In the genomic region with DNA sequence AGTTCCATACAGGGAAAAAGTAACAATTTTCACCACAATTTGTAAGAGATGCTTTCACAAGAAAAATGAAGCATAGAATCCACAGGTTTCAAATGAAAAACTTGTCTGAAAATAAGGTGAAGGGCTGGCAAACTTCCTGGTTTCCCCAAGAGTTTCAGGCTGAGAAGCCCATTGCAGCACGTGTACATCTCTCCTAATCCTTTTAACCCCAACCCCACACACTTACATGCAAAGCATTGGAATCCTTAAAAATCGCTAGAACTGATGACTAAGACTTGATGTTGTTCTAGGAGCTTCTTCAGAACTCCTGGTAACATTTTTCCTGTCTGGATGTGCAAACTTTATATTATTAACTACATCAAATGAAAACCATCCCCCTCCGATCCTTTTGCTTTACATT, we compare ENCODE assay signal across 16 cellular contexts.
DNase-seq lines count a peak whose midpoint lies in the region; ATAC-seq and TF ChIP-seq lines count a peak whose summit lies in the region.
"Had no signal": no experiment of that assay in that cellular context is flagged by ENCODE, and none has a peak within 500 bp of the region (broad histone marks: within the 10 kb centered on the region; RNA-seq: fewer than 3 reads in every experiment).

No MANE protein-coding gene starts in this region.

- H4K20me1 ChIP-seq in PC-9 (ENCODE audit: insufficient read depth), result no peaks in the 10 kb centered on the region

- H3K4me2 ChIP-seq in PC-9 (no peak overlapping the region), mesenchymal stem cell (ENCODE audit: low read length, poor library complexity, severe bottlenecking) (no peak overlapping the region)

- CTCF ChIA-PET in PC-9 (lab: Charles Lee), result no interaction called here

- no peaks in the 10 kb centered on the region for H3K36me3 ChIP-seq in PC-9 (ENCODE audit: low read depth)
- no peaks in the 10 kb centered on the region for H3K36me3 ChIP-seq in mesenchymal stem cell (ENCODE audit: control insufficient read depth in 1 of 2, insufficient read depth in 2 of 2, low read depth in 1 of 2, low read length in 2 of 2)
- H3K36me3 ChIP-seq in gastroesophageal sphincter, result no peaks in the 10 kb centered on the region

- no TSS peak for BruUV-seq in PC-9 (replicated peaks; lab: Mats Ljungman, UMichigan)

- H3K27me3 Mint-ChIP-seq in chondrocyte (ENCODE audit: low read depth) (no peaks in the 10 kb centered on the region), natural killer cell (ENCODE audit: low read depth in 2 of 2) (no peaks in the 10 kb centered on the region)
- H3K27me3 Mint-ChIP-seq: B cell had no signal

- no peak overlapping the region for H4K91ac ChIP-seq in mesenchymal stem cell (ENCODE audit: low read length)

- POLR2A ChIA-PET in PC-9 (lab: Charles Lee; ENCODE audit: unreplicated experiment), result no interaction called here

- no peak overlapping the region for H3K4ac ChIP-seq in mesenchymal stem cell (ENCODE audit: low read depth in 1 of 2, low read length in 2 of 2)

- H3K18ac ChIP-seq in mesenchymal stem cell (ENCODE audit: low read depth in 1 of 2, low read length in 2 of 2), result no peak overlapping the region

- ATAC-seq in gastroesophageal sphincter, result no peak
- no peak for ATAC-seq in natural killer cell
- ATAC-seq in GM21423 (IDR thresholded peaks at IDR 0.05; ENCODE audit: unreplicated experiment), result no peak
- ATAC-seq: naive thymus-derived CD8-positive, alpha-beta T cell; T-cell; WTC11 had no signal

- no peak overlapping the region for H3K14ac ChIP-seq in mesenchymal stem cell (ENCODE audit: low read length in 2 of 2)

- no peak overlapping the region for H2BK12ac ChIP-seq in mesenchymal stem cell (ENCODE audit: low read length in 2 of 2)

- H3K27me3 ChIP-seq in PC-9 (ENCODE audit: insufficient read depth, low read depth), result no peaks in the 10 kb centered on the region
- no peaks in the 10 kb centered on the region for H3K27me3 ChIP-seq in mesenchymal stem cell (ENCODE audit: control insufficient read depth in 1 of 2, insufficient read depth in 1 of 2, low read length in 2 of 2)
- H3K27me3 ChIP-seq in gastroesophageal sphincter, result no peaks in the 10 kb centered on the region

- no peak for TF ChIP-seq EP300 in gastroesophageal sphincter (IDR thresholded peaks at IDR 0.05)

- no peak overlapping the region for H2BK120ac ChIP-seq in mesenchymal stem cell (ENCODE audit: low read depth, low read length)

- no peak overlapping the region for H2AK5ac ChIP-seq in mesenchymal stem cell (ENCODE audit: low read length, severe bottlenecking)

- no peak for TF ChIP-seq POLR2A in gastroesophageal sphincter (IDR thresholded peaks at IDR 0.05)

- WGBS in mesenchymal stem cell, result no CpG with 5 or more reads among the region's 3 CpGs
- WGBS in gastroesophageal sphincter (ENCODE audit: low coverage in 1 of 2), 2 donors, result 63 to 69% methylated on average over 3 of the region's 3 CpGs

- H2BK15ac ChIP-seq in mesenchymal stem cell (ENCODE audit: low read depth, poor library complexity, severe bottlenecking), result no peak overlapping the region

- no peaks in the 10 kb centered on the region for H3K4me1 ChIP-seq in PC-9 (replicated peaks; ENCODE audit: insufficient read depth)
- H3K4me1 ChIP-seq in mesenchymal stem cell (ENCODE audit: control insufficient read depth, insufficient read depth, low read depth, low read length), result no peaks in the 10 kb centered on the region
- peaks cover 0 to 14% (median 3%) of the 10 kb centered on the region in 3 donors for H3K4me1 ChIP-seq in gastroesophageal sphincter

- H3K9ac ChIP-seq in mesenchymal stem cell (ENCODE audit: low read length), result peak overlapping the region; percentile 87

- H3K27ac ChIP-seq in PC-9 (no peak overlapping the region), mesenchymal stem cell (ENCODE audit: low read length, poor library complexity, severe bottlenecking) (no peak overlapping the region), gastroesophageal sphincter (peak overlapping the region in 1 of 4 donors; percentile 5)

- no peaks in the 10 kb centered on the region for H3K79me2 ChIP-seq in PC-9 (ENCODE audit: low read depth)

- peak overlapping the region; percentile 86 for H3K27ac Mint-ChIP-seq in chondrocyte (ENCODE audit: unreplicated experiment)
- H3K27ac Mint-ChIP-seq in natural killer cell, result no peak overlapping the region
- H3K27ac Mint-ChIP-seq: B cell, T-cell, WTC11 had no signal

- no peak overlapping the region for H3K23ac ChIP-seq in mesenchymal stem cell (ENCODE audit: low read length in 2 of 2)

- no peak overlapping the region for H4K8ac ChIP-seq in mesenchymal stem cell (ENCODE audit: low read length)

- H3K4me3 ChIP-seq in PC-9 (no peak overlapping the region), mesenchymal stem cell (ENCODE audit: insufficient read depth in 1 of 2, low read depth in 1 of 2, low read length in 2 of 2) (peak overlapping the region in 1 of 2 experiments; percentile 47), gastroesophageal sphincter (no peak overlapping the region)

- H3K9me3 ChIP-seq in PC-9 (ENCODE audit: insufficient read depth, low read depth), result no peaks in the 10 kb centered on the region
- H3K9me3 ChIP-seq in mesenchymal stem cell (ENCODE audit: control insufficient read depth, low read length), result no peaks in the 10 kb centered on the region
- H3K9me3 ChIP-seq in gastroesophageal sphincter, result no peaks in the 10 kb centered on the region

- no peaks in the 10 kb centered on the region for H3K9me3 Mint-ChIP-seq in chondrocyte (ENCODE audit: low read depth)
- H3K9me3 Mint-ChIP-seq in natural killer cell, result peaks cover 2 to 6% of the 10 kb centered on the region in 2 donors
- H3K9me3 Mint-ChIP-seq: naive thymus-derived CD8-positive, alpha-beta T cell; T-cell; WTC11 had no signal

- TF ChIP-seq CTCF in PC-9 (conservative IDR thresholded peaks at IDR 0.05) (no peak), chondrocyte (IDR thresholded peaks at IDR 0.05) (no peak), gastroesophageal sphincter (IDR thresholded peaks at IDR 0.05) (no peak), natural killer cell (IDR thresholded peaks at IDR 0.05) (no peak)

- H3K4me3 Mint-ChIP-seq in chondrocyte (ENCODE audit: unreplicated experiment) (no peak overlapping the region), natural killer cell (no peak overlapping the region)
- H3K4me3 Mint-ChIP-seq: B cell; naive thymus-derived CD8-positive, alpha-beta T cell; T-cell; WTC11 had no signal

- DNase-seq in Daoy (ENCODE audit: low read depth) (peak; percentile 38), PC-9 (no peak), chondrocyte (ENCODE audit: low spot score) (no peak), mesenchymal stem cell (peak; percentile 41), medulla oblongata (ENCODE audit: extremely low spot score) (no peak), natural killer cell (no peak)
- DNase-seq: activated effector memory CD4-positive, alpha-beta T cell treated with anti-CD3 and anti-CD28 coated beads, Interleukin-2, amount 50 U/mL, for 16 hours; naive thymus-derived CD8-positive, alpha-beta T cell; NCI-H187 treated with DMSO at 0.1 percent for 48 hours; retina; stimulated activated CD4-positive, alpha-beta T cell treated with anti-CD3 and anti-CD28 coated beads, Interleukin-2, amount 100 ng/mL, for 24 hours; T-cell had no signal

- H3K36me3 Mint-ChIP-seq in chondrocyte (ENCODE audit: low read depth), result no peaks in the 10 kb centered on the region
- H3K36me3 Mint-ChIP-seq in natural killer cell, result no peaks in the 10 kb centered on the region
- H3K36me3 Mint-ChIP-seq: naive thymus-derived CD8-positive, alpha-beta T cell; T-cell; WTC11 had no signal

- no peaks in the 10 kb centered on the region for H3K79me1 ChIP-seq in mesenchymal stem cell (replicated peaks; ENCODE audit: low read length, poor library complexity, severe bottlenecking)

- no peaks in the 10 kb centered on the region for H3K9me2 ChIP-seq in PC-9 (ENCODE audit: insufficient read depth)

- intact Hi-C loops in PC-9 (cut with micrococcal nuclease; ENCODE audit: unreplicated experiment) (loop anchor here (1.0 kb wide), 1 partner anchor 314 kb away; no protein-coding TSS in a partner anchor), natural killer cell (cut with micrococcal nuclease) (no loop called here)

- H2BK5ac ChIP-seq in mesenchymal stem cell (ENCODE audit: low read depth, low read length, poor library complexity, severe bottlenecking), result no peak overlapping the region

- H2AFZ ChIP-seq in PC-9 (0 out of 2 replicates have a peak overlapping the region, but pooled peaks have one; percentile 32), mesenchymal stem cell (ENCODE audit: low read depth, low read length) (no peak overlapping the region)

- H3F3A ChIP-seq in PC-9 (ENCODE audit: insufficient read depth, low read depth), result no peaks in the 10 kb centered on the region

- H3K4me1 Mint-ChIP-seq in chondrocyte (ENCODE audit: low read depth) (peaks cover 28% of the 10 kb centered on the region), natural killer cell (no peaks in the 10 kb centered on the region)
- H3K4me1 Mint-ChIP-seq: B cell; naive thymus-derived CD8-positive, alpha-beta T cell; T-cell had no signal

Comparison
In these comparisons a context has a peak if more than half of its experiments do, and no peak if none do; other contexts are left out.
1. DNase-seq: peak in Daoy (single experiment) and mesenchymal stem cell (single experiment); none in PC-9 (0 of 2), chondrocyte (single experiment), medulla oblongata (single experiment) and natural killer cell (single experiment).